Comparison of ENCODE assay signal across 8 cellular contexts in genomic region chr6:7728855-7729590, GRCh38. TPM values are rescaled to one million over a fixed set of nuclear protein-coding genes. Genes with fewer than 3 reads are reported as not detected.
DNase-seq lines count a peak whose midpoint lies in the region; ATAC-seq, FAIRE-seq and TF ChIP-seq lines count a peak whose summit lies in the region.

No MANE protein-coding gene starts in this region.

- no peak for FAIRE-seq in astrocyte (lab: Jason Lieb, UNC)

- no peak for ATAC-seq in right cardiac atrium
- no peak for ATAC-seq in Right ventricle myocardium superior (ENCODE audit: poor library complexity)
- ATAC-seq in upper lobe of right lung = no peak
- ATAC-seq in GM18511 (IDR thresholded peaks at IDR 0.05; ENCODE audit: unreplicated experiment) = no peak

- H3K27me3 ChIP-seq in right cardiac atrium (ENCODE audit: control insufficient read depth, insufficient read depth) (no peaks in the 10 kb centered on the region), astrocyte (ENCODE audit: insufficient read depth, low read length) (peaks cover 28% of the 10 kb centered on the region), upper lobe of right lung (peaks cover 44% of the 10 kb centered on the region)

- H3K9me3 Mint-ChIP-seq in astrocyte (ENCODE audit: unreplicated experiment) = no peaks in the 10 kb centered on the region

- intact Hi-C loops in right cardiac atrium (cut with DNase I) = loop anchor here in 1 of 4 donors (5.0 to 10.0 kb wide), 2 partner anchors 268 to 336 kb away; partner anchors contain the start of gene BLOC1S5
- intact Hi-C loops in Right ventricle myocardium superior (cut with DNase I) = loop anchor here (10.0 kb wide), 1 partner anchor 186 kb away; the partner anchor contains the start of gene TXNDC5
- intact Hi-C loops in upper lobe of right lung (cut with DNase I) = no loop called here

- H3K9ac ChIP-seq in astrocyte (ENCODE audit: low read length) = peak overlapping the region; percentile 55

- 41% methylated on average over 14 of the region's 14 CpGs for WGBS in right cardiac atrium

- H3K4me2 ChIP-seq in astrocyte (ENCODE audit: low read length) = peak overlapping the region; percentile 94

- H4K20me1 ChIP-seq in astrocyte (ENCODE audit: insufficient read depth, low read length) = peaks cover 3% of the 10 kb centered on the region

- H3K79me2 ChIP-seq in astrocyte (ENCODE audit: insufficient read depth, low read length) = no peaks in the 10 kb centered on the region

- no peaks in the 10 kb centered on the region for H3K9me3 ChIP-seq in right cardiac atrium (ENCODE audit: control insufficient read depth, low read length)
- H3K9me3 ChIP-seq in astrocyte (ENCODE audit: insufficient read depth, low read depth, low read length) = no peaks in the 10 kb centered on the region
- no peaks in the 10 kb centered on the region for H3K9me3 ChIP-seq in upper lobe of right lung

- peaks cover 2% of the 10 kb centered on the region for H3K4me1 ChIP-seq in right cardiac atrium (ENCODE audit: control insufficient read depth, insufficient read depth, low read length)
- H3K4me1 ChIP-seq in astrocyte (ENCODE audit: insufficient read depth, low read length) = peaks cover 29% of the 10 kb centered on the region
- H3K4me1 ChIP-seq in upper lobe of right lung = peaks cover 22% of the 10 kb centered on the region

- H3K4me3 Mint-ChIP-seq in astrocyte (ENCODE audit: unreplicated experiment) = peak overlapping the region; percentile 80

- TF ChIP-seq CTCF in astrocyte (IDR thresholded peaks at IDR 0.05; ENCODE audit: insufficient read depth, low read depth, low read length) (no peak), upper lobe of right lung (IDR thresholded peaks at IDR 0.05) (no peak)

- no peaks in the 10 kb centered on the region for H3K36me3 Mint-ChIP-seq in astrocyte (ENCODE audit: low read depth, unreplicated experiment)

- H2AFZ ChIP-seq in astrocyte (ENCODE audit: low read depth, low read length) = no peak overlapping the region

- H3K4me1 Mint-ChIP-seq in astrocyte (ENCODE audit: low read depth, unreplicated experiment) = peaks cover 34% of the 10 kb centered on the region

- DNase-seq in right cardiac atrium (peak in 1 of 3 donors; percentile 45), Right ventricle myocardium superior (no peak), astrocyte (ENCODE audit: low read depth) (no peak), lung microvascular endothelial cell (ENCODE audit: low read depth in 2 of 2) (peak; percentile 44 to 51), upper lobe of right lung (no peak), NOMO-1 treated with dmso at 0.1 percent for 144 hours (lab: John Stamatoyannopoulos, UW; ENCODE audit: unreplicated experiment) (no peak), amniotic stem cell (lab: John Stamatoyannopoulos, UW) (no peak)

- H3K36me3 ChIP-seq in astrocyte (ENCODE audit: insufficient read depth, low read length) = no peaks in the 10 kb centered on the region
- H3K36me3 ChIP-seq in upper lobe of right lung = no peaks in the 10 kb centered on the region

- peaks cover 15% of the 10 kb centered on the region for H3K27me3 Mint-ChIP-seq in astrocyte (ENCODE audit: low read depth, unreplicated experiment)

- H3K4me3 ChIP-seq in right cardiac atrium (ENCODE audit: low read length) (peak overlapping the region; percentile 66), astrocyte (ENCODE audit: insufficient read depth, low read depth, low read length) (peak overlapping the region; percentile 56), upper lobe of right lung (peak overlapping the region; percentile 67)

- H3K27ac Mint-ChIP-seq in astrocyte (ENCODE audit: unreplicated experiment) = no peak overlapping the region

- H3K27ac ChIP-seq in right cardiac atrium (ENCODE audit: low read length) = no peak overlapping the region
- no peak overlapping the region for H3K27ac ChIP-seq in astrocyte (ENCODE audit: low read depth, low read length)
- H3K27ac ChIP-seq in upper lobe of right lung = no peak overlapping the region

RNA-seq across cellular contexts. Expression of gene BMP6, which starts 3.1 kb away (rescaled TPM):
- 1 to 10 TPM; 2.3 to 4.7 (median 3.6) TPM for total RNA-seq in right cardiac atrium
- polyA plus RNA-seq in right cardiac atrium = 3.0 TPM
- total RNA-seq in Right ventricle myocardium superior = 2.6 TPM
- total RNA-seq in astrocyte = 2.2 and 2.8 TPM in 2 replicates
- 90.2 and 246 TPM in 2 replicates for total RNA-seq in lung microvascular endothelial cell
- 6.6 TPM for total RNA-seq in upper lobe of right lung

Comparison
In these comparisons a context has a peak if more than half of its experiments do, and no peak if none do; other contexts are left out.
1. DNase-seq: peak in lung microvascular endothelial cell (2 of 2); none in Right ventricle myocardium superior (single experiment), astrocyte (single experiment), upper lobe of right lung (single experiment), NOMO-1 treated with dmso at 0.1 percent for 144 hours (single experiment) and amniotic stem cell (single experiment).
2. RNA of gene BMP6, which starts 3.1 kb away (total RNA-seq): 90.2 to 246 TPM in lung microvascular endothelial cell; 6.6 TPM in upper lobe of right lung (single experiment), 2.3 to 4.7 TPM in right cardiac atrium, 2.2 to 2.8 TPM in astrocyte and 2.6 TPM in Right ventricle myocardium superior (single experiment); every median in the first group is over 10 times any median in the second.
3. Peak in every context shown above with its lines, with median percentiles within 50 percentile points of each other: H3K4me3 ChIP-seq.